Comparison of ENCODE assay signal across 33 cellular contexts in genomic region chr14:99784508-99784907, GRCh38. TPM values are rescaled to one million over a fixed set of nuclear protein-coding genes. Genes with fewer than 3 reads are reported as not detected.
DNase-seq lines count a peak whose midpoint lies in the region; ATAC-seq, FAIRE-seq and TF ChIP-seq lines count a peak whose summit lies in the region.
"Had no signal": no experiment of that assay in that cellular context is flagged by ENCODE, and none has a peak within 500 bp of the region (broad histone marks: within the 10 kb centered on the region; RNA-seq: fewer than 3 reads in every experiment).

No MANE protein-coding gene starts in this region.

- intact Hi-C loops in HepG2 (cut with micrococcal nuclease; ENCODE audit: unreplicated experiment), result no loop called here

- no peak overlapping the region for H2AFZ ChIP-seq in HepG2 (ENCODE audit: low read length)
- H2AFZ ChIP-seq: GM23338 had no signal

- TF ChIP-seq POLR2A in HepG2 (IDR thresholded peaks at IDR 0.05; ENCODE audit: insufficient read depth in 1 of 2, low read depth in 2 of 2, low read length in 2 of 2), result no peak

- FAIRE-seq in HepG2 (lab: Jason Lieb, UNC), result peak; percentile 72
- FAIRE-seq: bronchial epithelial cell, endothelial cell of umbilical vein, G401.6, TTC549 had no signal

- no peak overlapping the region for H3K4me3 ChIP-seq in HepG2 (replicated peaks in 1 of 3; ENCODE audit: insufficient read depth in 1 of 3, low read depth in 2 of 3, low read length in 3 of 3)
- no peak overlapping the region for H3K4me3 ChIP-seq in stomach smooth muscle (ENCODE audit: low read length in 2 of 2)
- H3K4me3 ChIP-seq: BLaER1 treated with 17β-estradiol and CSF1 and Interleukin-3, amounts not matched to agents 10 nM and 100 nM; GM23338 had no signal

- TF ChIP-seq EP300 in HepG2 (IDR thresholded peaks at IDR 0.05; ENCODE audit: low read depth in 2 of 2, low read length in 2 of 2) (peak; percentile 48 to 77; a peak in 3 of 4 replicates), HepG2 (CRISPR knock-in tag; IDR thresholded peaks at IDR 0.05; ENCODE audit: borderline replicate concordance) (peak; percentile 52; the same call in 1 of the 2 replicates)

- H3K79me2 ChIP-seq in HepG2 (ENCODE audit: insufficient read depth, low read length), result no peaks in the 10 kb centered on the region

- peak overlapping the region; percentile 63 for H3K4me2 ChIP-seq in HepG2 (ENCODE audit: low read depth, low read length)
- H3K4me2 ChIP-seq: GM23338, SK-N-SH had no signal

- no peak overlapping the region for H3K27ac ChIP-seq in HepG2 (ENCODE audit: extremely low read length, insufficient read depth, low read length)
- peak overlapping the region; percentile 90 for H3K27ac ChIP-seq in stomach smooth muscle (ENCODE audit: low read length)
- H3K27ac ChIP-seq: 22Rv1; BLaER1 treated with 17β-estradiol and CSF1 and Interleukin-3, amounts not matched to agents 10 nM and 100 nM had no signal

- TF ChIP-seq CTCF in HepG2 (CRISPR knock-in tag; IDR thresholded peaks at IDR 0.05) (no peak), GM13976 (IDR thresholded peaks at IDR 0.05; ENCODE audit: borderline replicate concordance, control extremely low read depth, extremely low read depth, insufficient read depth, missing control alignments) (no peak)

- DNase-seq in NCI-H1105 treated with DMSO at 0.1 percent for 48 hours (lab: John Stamatoyannopoulos, UW) (peak; percentile 14), NCI-H1105 (lab: John Stamatoyannopoulos, UW) (no peak), NCI-H2227 treated with DMSO at 0.1 percent for 48 hours (lab: John Stamatoyannopoulos, UW) (peak; percentile 24), HepG2 (ENCODE audit: low spot score) (peak; percentile 92), GM13976 (ENCODE audit: low spot score) (no peak), pons (ENCODE audit: low spot score) (no peak), GM03348 (ENCODE audit: low spot score) (no peak)
- DNase-seq: activated CD4-positive, alpha-beta T cell treated with anti-CD3 and anti-CD28 coated beads, Interleukin-2, amount 50 U/mL, for 1 hour; activated CD4-positive, CD25-positive, alpha-beta regulatory T cell; activated effector memory CD4-positive, alpha-beta T cell treated with anti-CD3 and anti-CD28 coated beads, Interleukin-2, amount 50 U/mL, for 16 hours; activated naive CD8-positive, alpha-beta T cell treated with anti-CD3 and anti-CD28 coated beads for 36 hours; activated T-cell treated with anti-CD3 and anti-CD28 coated beads, Interleukin-2, amount 50 U/mL, for 1 hour; aorta; DMS79; immature natural killer cell; left colon; NCI-H2081; NCI-H446 treated with DMSO at 0.1 percent for 48 hours; nephron progenitor cell; NK-92 treated with Interleukin-12 subunit alpha and Interleukin-12 subunit beta, amount 100 ng/mL, for 24 hours; retina; SK-N-SH; stimulated activated CD4-positive, alpha-beta T cell treated with anti-CD3 and anti-CD28 coated beads, Interleukin-12 subunit alpha, Interleukin-12 subunit beta, amount 100 ng/mL, for 4 hours; stimulated activated CD4-positive, alpha-beta T cell treated with anti-CD3 and anti-CD28 coated beads, Interleukin-4, amount 100 ng/mL, for 24 hours; trophoblast cell had no signal

- POLR2A ChIA-PET in HepG2 (lab: Yijun Ruan, JAX), result no interaction called here

- 0% methylated on average over 1 of the region's 4 CpGs for WGBS in HepG2 (ENCODE audit: low lambda C conversion rate)

- H3K4me1 ChIP-seq in HepG2 (ENCODE audit: insufficient read depth, low read length) (peaks cover 35% of the 10 kb centered on the region), stomach smooth muscle (ENCODE audit: control insufficient read depth, insufficient read depth, low read length) (peaks cover 55% of the 10 kb centered on the region)

- peak; percentile 93 for ATAC-seq in HepG2
- ATAC-seq: GM23338, left colon had no signal

- in situ Hi-C loops in HepG2 (cut with HindIII; ENCODE audit: extremely low pct_ligation_motif_present, low pct_unique_long_range_greater_than_20kb) (no loop called here), GM13976 (cut with MboI; ENCODE audit: low sequenced_read_pairs, unreplicated experiment) (no loop called here)

- no TSS peak for BruUV-seq in HepG2 (replicated peaks; lab: Mats Ljungman, UMichigan)

- CTCF ChIA-PET in HepG2 (lab: Yijun Ruan, JAX; ENCODE audit: low intra/inter-chr PET ratio, low total read pairs), result no interaction called here

- no peaks in the 10 kb centered on the region for H4K20me1 ChIP-seq in HepG2 (ENCODE audit: insufficient read depth, low read length)
- H4K20me1 ChIP-seq: BLaER1 treated with 17β-estradiol and CSF1 and Interleukin-3, amounts not matched to agents 10 nM and 100 nM had no signal

- H3K27me3 ChIP-seq in HepG2 (ENCODE audit: control insufficient read depth in 1 of 2, insufficient read depth in 2 of 2, low read length in 2 of 2) (peaks cover 2 to 15% of the 10 kb centered on the region in 2 experiments; a peak in 4 of 5 replicates), stomach smooth muscle (ENCODE audit: control insufficient read depth in 1 of 2, insufficient read depth in 2 of 2, low read length in 2 of 2) (no peaks in the 10 kb centered on the region)
- H3K27me3 ChIP-seq: BLaER1 treated with 17β-estradiol and CSF1 and Interleukin-3, amounts not matched to agents 10 nM and 100 nM had no signal

- no peaks in the 10 kb centered on the region for H3K9me3 ChIP-seq in HepG2 (ENCODE audit: low read length)
- H3K9me3 ChIP-seq in stomach smooth muscle (ENCODE audit: control insufficient read depth in 2 of 2, low read length in 2 of 2), result no peaks in the 10 kb centered on the region
- H3K9me3 ChIP-seq: SK-N-SH had no signal

- no peak overlapping the region for H3K9ac ChIP-seq in HepG2 (ENCODE audit: insufficient read depth, low read depth, low read length)
- no peak overlapping the region for H3K9ac ChIP-seq in stomach smooth muscle (ENCODE audit: low read length in 2 of 2)
- H3K9ac ChIP-seq: BLaER1 treated with 17β-estradiol and CSF1 and Interleukin-3, amounts not matched to agents 10 nM and 100 nM; SK-N-SH had no signal

- no peak for TF ChIP-seq RAD21 in HepG2 (CRISPR knock-in tag; IDR thresholded peaks at IDR 0.05)

- H3K36me3 ChIP-seq in HepG2 (replicated peaks in 1 of 2; ENCODE audit: control insufficient read depth in 1 of 2, insufficient read depth in 2 of 2, low read length in 2 of 2) (no peaks in the 10 kb centered on the region), stomach smooth muscle (ENCODE audit: control insufficient read depth in 2 of 2, insufficient read depth in 2 of 2, low read length in 2 of 2) (no peaks in the 10 kb centered on the region)
- H3K36me3 ChIP-seq: BLaER1 treated with 17β-estradiol and CSF1 and Interleukin-3, amounts not matched to agents 10 nM and 100 nM had no signal

TF ChIP-seq in HepG2, 621 proteins besides CTCF, POLR2A, EP300 and RAD21 (continues in another document):
- 0 out of 2 replicates have a peak, but pooled peaks have one; percentile 10 for TF ChIP-seq HOMEZ (CRISPR knock-in tag; IDR thresholded peaks at IDR 0.05; ENCODE audit: low read depth)
- TF ChIP-seq, protein P1, sequence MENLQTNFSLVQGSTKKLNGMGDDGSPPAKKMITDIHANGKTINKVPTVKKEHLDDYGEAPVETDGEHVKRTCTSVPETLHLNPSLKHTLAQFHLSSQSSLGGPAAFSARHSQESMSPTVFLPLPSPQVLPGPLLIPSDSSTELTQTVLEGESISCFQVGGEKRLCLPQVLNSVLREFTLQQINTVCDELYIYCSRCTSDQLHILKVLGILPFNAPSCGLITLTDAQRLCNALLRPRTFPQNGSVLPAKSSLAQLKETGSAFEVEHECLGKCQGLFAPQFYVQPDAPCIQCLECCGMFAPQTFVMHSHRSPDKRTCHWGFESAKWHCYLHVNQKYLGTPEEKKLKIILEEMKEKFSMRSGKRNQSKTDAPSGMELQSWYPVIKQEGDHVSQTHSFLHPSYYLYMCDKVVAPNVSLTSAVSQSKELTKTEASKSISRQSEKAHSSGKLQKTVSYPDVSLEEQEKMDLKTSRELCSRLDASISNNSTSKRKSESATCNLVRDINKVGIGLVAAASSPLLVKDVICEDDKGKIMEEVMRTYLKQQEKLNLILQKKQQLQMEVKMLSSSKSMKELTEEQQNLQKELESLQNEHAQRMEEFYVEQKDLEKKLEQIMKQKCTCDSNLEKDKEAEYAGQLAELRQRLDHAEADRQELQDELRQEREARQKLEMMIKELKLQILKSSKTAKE (CRISPR knock-in tag; IDR thresholded peaks at IDR 0.05; ENCODE audit: borderline replicate concordance), result peak; percentile 43; the same call in 1 of the 2 replicates

RNA-seq across cellular contexts. Expression of gene EML1, which starts 8.7 kb away (rescaled TPM):
- 1.3 and 1.7 TPM in 2 replicates for total RNA-seq in HepG2 (2016; rRNA removed; fragmentation: Illumina TruSeq; extraction: Trizol)
- 2.3 and 2.6 TPM in 2 replicates for total RNA-seq in HepG2 (2016; cell fraction: cytosol; rRNA removed; fragmentation: Illumina TruSeq; extraction: Trizol; ENCODE audit: low read depth)
- 1.7 TPM in 2 replicates for total RNA-seq in HepG2 (2016; cell fraction: insoluble cytoplasmic fraction; rRNA removed; fragmentation: Illumina TruSeq; extraction: Trizol)
- 1.5 and 1.9 TPM in 2 replicates for total RNA-seq in HepG2 (2016; cell fraction: membrane; rRNA removed; fragmentation: Illumina TruSeq; extraction: Trizol)
- 1.7 and 2.5 TPM in 2 replicates for total RNA-seq in HepG2 (2016; cell fraction: nucleus; rRNA removed; fragmentation: Illumina TruSeq; extraction: Trizol)
- 0.25 and 0.59 TPM in 2 replicates for polyA plus RNA-seq in HepG2 (2011; rRNA removed)
- 0.18 and 0.24 TPM in 2 replicates for polyA plus RNA-seq in HepG2 (2011; cell fraction: cytosol; rRNA removed)
- 0.43 and 0.68 TPM in 2 replicates for polyA plus RNA-seq in HepG2 (2011; cell fraction: nucleus; rRNA removed)
- 0.44 and 0.72 TPM in 2 replicates for polyA plus RNA-seq in HepG2 (2012)
- 1.4 and 2.2 TPM in 2 replicates for polyA plus RNA-seq in HepG2 (2016; cell fraction: cytosol; fragmentation: Illumina TruSeq; extraction: Trizol; ENCODE audit: low read depth)
- 1.0 and 1.2 TPM in 2 replicates for polyA plus RNA-seq in HepG2 (2016; cell fraction: insoluble cytoplasmic fraction; fragmentation: Illumina TruSeq; extraction: Trizol; ENCODE audit: low read depth)
- polyA plus RNA-seq in HepG2 (2016; cell fraction: membrane; fragmentation: Illumina TruSeq; extraction: Trizol; ENCODE audit: low read depth), result 1.9 and 2.0 TPM in 2 replicates
- 1.3 and 1.7 TPM in 2 replicates for polyA plus RNA-seq in HepG2 (2016; cell fraction: nucleus; fragmentation: Illumina TruSeq; extraction: Trizol; ENCODE audit: insufficient read depth, low read depth)
- 1.0 and 40.3 TPM in 2 replicates for polyA minus RNA-seq in HepG2 (2011; rRNA and poly(A)+ RNA removed; ENCODE audit: low replicate concordance)
- polyA minus RNA-seq in HepG2 (2011; cell fraction: cytosol; rRNA and poly(A)+ RNA removed), result 0.44 and 0.49 TPM in 2 replicates
- 0.90 and 1.6 TPM in 2 replicates for polyA minus RNA-seq in HepG2 (2011; cell fraction: nucleus; rRNA and poly(A)+ RNA removed)
- polyA plus RNA-seq: immature natural killer cell had no signal

Comparison
In these comparisons a context has a peak if more than half of its experiments do, and no peak if none do; other contexts are left out.
1. DNase-seq: peak in NCI-H1105 treated with DMSO at 0.1 percent for 48 hours (single experiment), NCI-H2227 treated with DMSO at 0.1 percent for 48 hours (single experiment) and HepG2 (single experiment); none in NCI-H1105 (single experiment), GM13976 (single experiment), pons (single experiment) and GM03348 (single experiment).